ENCODE assay signal across 1 cellular context in genomic region chr4:26812049-26812729, GRCh38.
TF ChIP-seq lines count a peak whose summit lies in the region.

No MANE protein-coding gene starts in this region.

TF ChIP-seq in endothelial cell of umbilical vein, 7 proteins besides CTCF, POLR2A, EP300 and RAD21 (continued from another document):
- TF ChIP-seq, protein P1, sequence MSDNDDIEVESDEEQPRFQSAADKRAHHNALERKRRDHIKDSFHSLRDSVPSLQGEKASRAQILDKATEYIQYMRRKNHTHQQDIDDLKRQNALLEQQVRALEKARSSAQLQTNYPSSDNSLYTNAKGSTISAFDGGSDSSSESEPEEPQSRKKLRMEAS (IDR thresholded peaks at IDR 0.05; ENCODE audit: insufficient read depth, insufficient read length) = no peak
